In the genomic region with DNA sequence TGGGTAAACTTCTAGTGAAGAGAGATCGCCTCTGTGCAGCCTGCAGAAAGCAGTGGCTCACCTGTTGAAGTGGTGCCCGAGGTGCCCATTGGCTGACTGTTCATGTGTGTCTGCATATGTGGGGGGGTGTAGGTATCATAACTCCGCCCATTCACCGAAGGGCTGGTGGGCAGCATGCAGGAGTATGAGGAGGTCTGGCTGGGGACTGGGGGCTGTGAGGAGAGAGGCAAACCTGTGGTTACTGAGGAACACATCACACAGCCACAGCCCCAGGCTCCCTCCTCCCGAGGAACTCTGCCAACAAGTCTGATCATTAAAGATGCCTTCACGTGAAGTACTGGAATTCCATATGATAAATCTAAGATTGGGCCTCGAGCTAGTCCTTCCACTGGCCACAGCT, we compare ENCODE assay signal across 26 cellular contexts. TPM values are rescaled to one million over a fixed set of nuclear protein-coding genes. Genes with fewer than 3 reads are reported as not detected.
"Had no signal": no experiment of that assay in that cellular context is flagged by ENCODE, and none has a peak within 500 bp of the region (broad histone marks: within the 10 kb centered on the region; RNA-seq: fewer than 3 reads in every experiment).

No MANE protein-coding gene starts in this region.

- H3K4me1 ChIP-seq: esophagus squamous epithelium, gastrocnemius medialis, heart right ventricle, left lung, lower lobe of right lung had no signal

- H3K4me3 Mint-ChIP-seq: mesothelial cell of epicardium had no signal

- H3K9me3 Mint-ChIP-seq: mesothelial cell of epicardium had no signal

- H3K27ac ChIP-seq: coronary artery, esophagus squamous epithelium, gastrocnemius medialis, heart right ventricle, left lung, lower lobe of right lung had no signal

- FAIRE-seq: colon, endothelial cell of umbilical vein, islet of Langerhans, keratinocyte had no signal

- H3K9me3 ChIP-seq: esophagus squamous epithelium, gastrocnemius medialis, heart right ventricle, left lung, lower lobe of right lung, mucosa of descending colon had no signal

- H3K36me3 ChIP-seq: esophagus squamous epithelium, gastrocnemius medialis, heart right ventricle, left lung, lower lobe of right lung had no signal

- H3K27me3 ChIP-seq: gastrocnemius medialis had no signal

- ATAC-seq: gastrocnemius medialis, heart right ventricle, left cardiac atrium, left lung, left ventricle myocardium superior, lower lobe of right lung, mucosa of descending colon had no signal

- H3K27ac Mint-ChIP-seq: mesothelial cell of epicardium had no signal

- DNase-seq: dermis blood vessel endothelial cell; dorsolateral prefrontal cortex; effector CD4-positive, alpha-beta T cell; effector memory CD4-positive, alpha-beta T cell; esophagus squamous epithelium; foreskin fibroblast; foreskin melanocyte; gastrocnemius medialis; glutamatergic neuron; heart right ventricle; hippocampal formation; left cardiac atrium; left lung; left ventricle myocardium superior; lower lobe of right lung; mesenchymal stem cell; mucosa of descending colon had no signal

- H3K36me3 Mint-ChIP-seq: mesothelial cell of epicardium had no signal

- H3K4me3 ChIP-seq: coronary artery, dorsolateral prefrontal cortex, esophagus squamous epithelium, gastrocnemius medialis, heart right ventricle, left lung, lower lobe of right lung, mucosa of descending colon had no signal

RNA-seq across cellular contexts. Expression of gene PAX6, which starts 20.5 kb away (rescaled TPM):
- total RNA-seq: dermis blood vessel endothelial cell, endothelial cell of umbilical vein, epithelial cell of proximal tubule, gastrocnemius medialis, glomerular endothelial cell, heart right ventricle, left cardiac atrium, left lung, left ventricle myocardium superior, lower lobe of right lung, lung microvascular endothelial cell, mesothelial cell of epicardium had no signal
- polyA plus RNA-seq: endothelial cell of umbilical vein had no signal
